28 cellular contexts compared by ENCODE assay signal in genomic region chr6:92690997-92691599, GRCh38.
DNase-seq lines count a peak whose midpoint lies in the region; ATAC-seq and TF ChIP-seq lines count a peak whose summit lies in the region.
"Had no signal": no experiment of that assay in that cellular context is flagged by ENCODE, and none has a peak within 500 bp of the region (broad histone marks: within the 10 kb centered on the region; RNA-seq: fewer than 3 reads in every experiment).

No MANE protein-coding gene starts in this region.

- H3T11ph ChIP-seq in H9 (ENCODE audit: low read length) = no peak overlapping the region

- DNase-seq in H9 = no peak
- no peak for DNase-seq in RWPE2 (ENCODE audit: low spot score)
- peak; percentile 3 for DNase-seq in iris pigment epithelial cell (ENCODE audit: low read depth)
- DNase-seq in mesothelial cell of epicardium (ENCODE audit: low spot score in 2 of 2, unreplicated experiment in 2 of 2) = no peak
- DNase-seq in NCI-H1048 (lab: John Stamatoyannopoulos, UW) = no peak
- DNase-seq in HK-2 (ENCODE audit: unreplicated experiment) = no peak
- no peak for DNase-seq in midbrain (lab: John Stamatoyannopoulos, UW)
- DNase-seq: activated CD4-positive, alpha-beta T cell treated with anti-CD3 and anti-CD28 coated beads for 4 hours; activated naive CD4-positive, alpha-beta T cell; activated T-cell treated with anti-CD3 and anti-CD28 coated beads, Interleukin-2, amount 50 U/mL, for 48 hours; AML-193; caudate nucleus; CD8-positive, alpha-beta memory T cell; DMS153; glutamatergic neuron; GOT3; Kasumi-1; mesendoderm; naive B cell; NCI-H1092 treated with DMSO at 0.1 percent for 48 hours; NCI-H2029; nucleus accumbens; stimulated activated CD4-positive, alpha-beta T cell treated with anti-CD3 and anti-CD28 coated beads, Interleukin-2, amount 100 ng/mL, for 24 hours; T-helper 17 cell; upper lobe of left lung had no signal

- H3K14ac ChIP-seq in H9 (ENCODE audit: insufficient read depth, low read length) = no peak overlapping the region

- H3K27ac Mint-ChIP-seq in H9 (no peak overlapping the region), mesothelial cell of epicardium (no peak overlapping the region)
- H3K27ac Mint-ChIP-seq: CD8-positive, alpha-beta memory T cell; dendritic cell treated with granulocyte-macrophage colony-stimulating factor and Interleukin-4, amounts not matched to agents 40 ng/mL and 50 ng/mL, for 4 days; naive B cell; T-helper 17 cell had no signal

- no peak overlapping the region for H3K23ac ChIP-seq in H9 (ENCODE audit: insufficient read length, low read depth, low read length)

- no peak overlapping the region for H4K8ac ChIP-seq in H9 (replicated peaks; ENCODE audit: insufficient read length, low read depth, low read length)

- no peaks in the 10 kb centered on the region for H3K27me3 Mint-ChIP-seq in H9 (ENCODE audit: low read depth)
- H3K27me3 Mint-ChIP-seq in mesothelial cell of epicardium (ENCODE audit: low read depth) = peaks cover 10% of the 10 kb centered on the region
- H3K27me3 Mint-ChIP-seq: CD8-positive, alpha-beta memory T cell; dendritic cell treated with granulocyte-macrophage colony-stimulating factor and Interleukin-4, amounts not matched to agents 40 ng/mL and 50 ng/mL, for 4 days; naive B cell; T-helper 17 cell had no signal

- no peak overlapping the region for H2BK15ac ChIP-seq in H9 (ENCODE audit: low read depth, low read length)

- H3K4me1 ChIP-seq in BLaER1 treated with 17β-estradiol and CSF1 and Interleukin-3, amounts not matched to agents 10 nM and 100 nM = peaks cover 28 to 56% (median 49%) of the 10 kb centered on the region in 10 experiments
- H3K4me1 ChIP-seq in H9 (ENCODE audit: insufficient read depth, low read length) = no peaks in the 10 kb centered on the region
- no peaks in the 10 kb centered on the region for H3K4me1 ChIP-seq in RWPE2 (ENCODE audit: insufficient read depth, poor library complexity, severe bottlenecking)
- H3K4me1 ChIP-seq: upper lobe of left lung had no signal

- H3K4me2 ChIP-seq in BLaER1 treated with 17β-estradiol and CSF1 and Interleukin-3, amounts not matched to agents 10 nM and 100 nM = peak overlapping the region in 10 of 11 experiments; percentile 3 to 49 (median 23); a peak in 13 of 22 replicates
- no peak overlapping the region for H3K4me2 ChIP-seq in H9 (ENCODE audit: insufficient read depth, insufficient read length, low read length)

- H3K79me1 ChIP-seq in H9 (ENCODE audit: insufficient read depth, low read depth, low read length, poor library complexity, severe bottlenecking) = no peaks in the 10 kb centered on the region

- H2BK20ac ChIP-seq in H9 (ENCODE audit: low read depth, low read length, poor library complexity, severe bottlenecking) = no peak overlapping the region

- H2BK120ac ChIP-seq in H9 (ENCODE audit: low read depth, low read length, poor library complexity, severe bottlenecking) = no peak overlapping the region

- no CpG with 5 or more reads among the region's 2 CpGs for WGBS in H9 (ENCODE audit: extremely low coverage, insufficient read length, low lambda C conversion rate)

- no peaks in the 10 kb centered on the region for H3K79me2 ChIP-seq in H9 (ENCODE audit: insufficient read depth, low read length)

- peak overlapping the region; percentile 14 for H2AFZ ChIP-seq in H9 (ENCODE audit: low read length)

- H3K9me3 ChIP-seq in BLaER1 treated with 17β-estradiol and CSF1 and Interleukin-3, amounts not matched to agents 10 nM and 100 nM (replicated peaks in 1 of 11) = peaks cover 6 to 54% (median 36%) of the 10 kb centered on the region in 11 experiments; a peak in 17 of 22 replicates
- H3K9me3 ChIP-seq in H9 (ENCODE audit: control insufficient read depth, low read depth, low read length) (no peaks in the 10 kb centered on the region), RWPE2 (ENCODE audit: severe bottlenecking) (no peaks in the 10 kb centered on the region)
- H3K9me3 ChIP-seq: upper lobe of left lung had no signal

- H2AK5ac ChIP-seq in H9 (ENCODE audit: insufficient read length, low read length) = no peak overlapping the region

- H3K4me3 Mint-ChIP-seq in H9 = no peak overlapping the region
- no peak overlapping the region for H3K4me3 Mint-ChIP-seq in mesothelial cell of epicardium
- H3K4me3 Mint-ChIP-seq: CD8-positive, alpha-beta memory T cell; dendritic cell treated with granulocyte-macrophage colony-stimulating factor and Interleukin-4, amounts not matched to agents 40 ng/mL and 50 ng/mL, for 4 days; naive B cell; T-helper 17 cell had no signal

- H3K27me3 ChIP-seq in BLaER1 treated with 17β-estradiol and CSF1 and Interleukin-3, amounts not matched to agents 10 nM and 100 nM = no peaks in the 10 kb centered on the region
- H3K27me3 ChIP-seq in H9 (ENCODE audit: insufficient read depth, low read length) (no peaks in the 10 kb centered on the region), RWPE2 (ENCODE audit: insufficient read depth, poor library complexity, severe bottlenecking) (no peaks in the 10 kb centered on the region)
- H3K27me3 ChIP-seq: upper lobe of left lung had no signal

- H3K56ac ChIP-seq in H9 (ENCODE audit: insufficient read length, low read depth, low read length) = no peak overlapping the region

- H3K27ac ChIP-seq in BLaER1 treated with 17β-estradiol and CSF1 and Interleukin-3, amounts not matched to agents 10 nM and 100 nM = peak overlapping the region; percentile 30 to 94 (median 83); a peak in 19 of 22 replicates
- no peak overlapping the region for H3K27ac ChIP-seq in H9 (ENCODE audit: insufficient read length, low read depth, low read length)
- no peak overlapping the region for H3K27ac ChIP-seq in RWPE2 (ENCODE audit: poor library complexity, severe bottlenecking)
- H3K27ac ChIP-seq: skin epidermis, upper lobe of left lung had no signal

- H3K4me3 ChIP-seq in BLaER1 treated with 17β-estradiol and CSF1 and Interleukin-3, amounts not matched to agents 10 nM and 100 nM = no peak overlapping the region; a peak in 1 of 20 replicates
- H3K4me3 ChIP-seq in RWPE2 (ENCODE audit: severe bottlenecking) = no peak overlapping the region
- H3K4me3 ChIP-seq: skin epidermis, upper lobe of left lung had no signal

- H3K18ac ChIP-seq in H9 (ENCODE audit: insufficient read length, low read depth, low read length) = no peak overlapping the region

- no peak overlapping the region for H4K5ac ChIP-seq in H9 (ENCODE audit: insufficient read length, low read depth, low read length)

- peak; percentile 66 for ATAC-seq in RWPE2 (ENCODE audit: low read depth)
- ATAC-seq: T-helper 17 cell had no signal

- H3K4ac ChIP-seq in H9 (ENCODE audit: low read depth, low read length) = no peak overlapping the region

- H3K36me3 Mint-ChIP-seq in H9 (ENCODE audit: insufficient read depth in 1 of 3, low read depth in 3 of 3) = no peaks in the 10 kb centered on the region
- H3K36me3 Mint-ChIP-seq in mesothelial cell of epicardium = no peaks in the 10 kb centered on the region
- H3K36me3 Mint-ChIP-seq: CD8-positive, alpha-beta memory T cell; naive B cell had no signal

- H3K4me1 Mint-ChIP-seq in H9 (no peaks in the 10 kb centered on the region), mesothelial cell of epicardium (peaks cover 2% of the 10 kb centered on the region)
- H3K4me1 Mint-ChIP-seq: CD8-positive, alpha-beta memory T cell; T-helper 17 cell had no signal

- no peak overlapping the region for H3K9ac ChIP-seq in BLaER1 treated with 17β-estradiol and CSF1 and Interleukin-3, amounts not matched to agents 10 nM and 100 nM
- H3K9ac ChIP-seq in H9 (ENCODE audit: extremely low read depth, insufficient read length, low read length) = no peak overlapping the region

- H3K36me3 ChIP-seq in BLaER1 treated with 17β-estradiol and CSF1 and Interleukin-3, amounts not matched to agents 10 nM and 100 nM = peaks cover 0 to 6% (median 0%) of the 10 kb centered on the region in 11 experiments; a peak in 1 of 22 replicates
- H3K36me3 ChIP-seq in RWPE2 (ENCODE audit: low read depth) = no peaks in the 10 kb centered on the region
- H3K36me3 ChIP-seq: upper lobe of left lung had no signal

- H2BK12ac ChIP-seq in H9 (ENCODE audit: insufficient read length, low read depth, low read length) = no peak overlapping the region

- H2BK5ac ChIP-seq in H9 (ENCODE audit: insufficient read length, low read length) = no peak overlapping the region

- TF ChIP-seq CTCF in H9 (conservative IDR thresholded peaks at IDR 0.05) (no peak), RWPE2 (IDR thresholded peaks at IDR 0.05; ENCODE audit: poor library complexity, severe bottlenecking) (no peak), mesothelial cell of epicardium (IDR thresholded peaks at IDR 0.05; ENCODE audit: unreplicated experiment) (no peak)

- H4K91ac ChIP-seq in H9 (ENCODE audit: insufficient read length, low read depth, low read length) = no peak overlapping the region

- no peaks in the 10 kb centered on the region for H3K23me2 ChIP-seq in H9 (ENCODE audit: insufficient read length, low read depth, low read length, poor library complexity, severe bottlenecking)

- H4K20me1 ChIP-seq in BLaER1 treated with 17β-estradiol and CSF1 and Interleukin-3, amounts not matched to agents 10 nM and 100 nM = no peaks in the 10 kb centered on the region
- no peaks in the 10 kb centered on the region for H4K20me1 ChIP-seq in H9 (ENCODE audit: control insufficient read depth, insufficient read depth, insufficient read length)

- H3K9me3 Mint-ChIP-seq in H9 (no peaks in the 10 kb centered on the region), mesothelial cell of epicardium (no peaks in the 10 kb centered on the region)
- H3K9me3 Mint-ChIP-seq: naive B cell had no signal

Comparison
In these comparisons a context has a peak if more than half of its experiments do, and no peak if none do; other contexts are left out.
1. H3K27ac ChIP-seq: peak in BLaER1 treated with 17β-estradiol and CSF1 and Interleukin-3, amounts not matched to agents 10 nM and 100 nM (11 of 11); none in H9 (single experiment) and RWPE2 (single experiment).